8 cellular contexts compared by ENCODE assay signal in the genomic region with DNA sequence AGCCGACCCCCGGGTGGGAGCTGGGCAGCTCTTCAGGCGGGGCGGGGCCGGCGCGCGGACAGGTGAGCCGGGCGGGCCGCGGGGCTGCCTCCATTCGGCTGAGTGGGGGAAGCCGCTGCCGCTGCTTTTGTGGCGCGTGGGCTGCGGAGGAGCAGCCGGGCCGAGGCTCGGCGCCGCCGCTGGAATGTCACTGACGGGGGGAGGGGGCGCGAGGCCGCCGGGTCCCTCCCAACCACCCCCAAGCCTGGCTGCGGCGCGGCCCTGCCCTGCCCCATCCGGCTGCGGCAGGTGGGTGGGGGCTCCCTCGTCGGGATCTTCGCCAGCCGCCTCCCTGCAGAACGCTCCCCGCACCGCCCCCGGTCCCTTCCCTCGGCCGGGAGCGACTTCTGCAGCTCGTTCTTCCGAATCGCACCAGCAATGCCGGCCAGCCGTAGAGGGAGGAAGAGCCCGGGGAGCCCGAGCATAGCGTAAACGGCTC. TPM values are rescaled to one million over a fixed set of nuclear protein-coding genes. Genes with fewer than 3 reads are reported as not detected.
DNase-seq lines count a peak whose midpoint lies in the region; TF ChIP-seq lines count a peak whose summit lies in the region.

No MANE protein-coding gene starts in this region.

- WGBS in GM23248 (ENCODE audit: low coverage in 1 of 2, low lambda C conversion rate in 2 of 2, missing lambda C conversion rate in 2 of 2), 2 experiments = 2% methylated on average over 17 to 32 of the region's 54 CpGs
- 0% methylated on average over 9 to 34 of the region's 54 CpGs for WGBS in testis, 2 donors

- H3K79me2 ChIP-seq in GM23248 (ENCODE audit: insufficient read depth) = peaks cover 53% of the 10 kb centered on the region

- H3K4me3 ChIP-seq in GM23248 (peak overlapping the region; percentile 90), MG63 (peak overlapping the region; percentile 89), fibroblast of the aortic adventitia (ENCODE audit: low read depth, low read length) (peak overlapping the region; percentile 87), testis (peak overlapping the region; percentile 96 to 99)

- H3K4me3 Mint-ChIP-seq in nephron progenitor cell = no peak overlapping the region

- peaks cover 46% of the 10 kb centered on the region for H3K4me1 Mint-ChIP-seq in nephron progenitor cell

- peaks cover 25% of the 10 kb centered on the region; the same call in 1 of the 2 replicates for H4K20me1 ChIP-seq in GM23248 (ENCODE audit: insufficient read depth)

- H3K27me3 Mint-ChIP-seq in nephron progenitor cell (ENCODE audit: low read depth, poor library complexity) = no peaks in the 10 kb centered on the region

- no peaks in the 10 kb centered on the region for H3K9me2 ChIP-seq in GM23248 (ENCODE audit: insufficient read depth)

- TF ChIP-seq CTCF in fibroblast of the aortic adventitia (IDR thresholded peaks at IDR 0.05; ENCODE audit: insufficient read depth, low read length) (no peak), nephron progenitor cell (IDR thresholded peaks at IDR 0.05) (no peak), testis (IDR thresholded peaks at IDR 0.05) (no peak)

- intact Hi-C loops in testis (cut with DNase I; ENCODE audit: low total_unique reads) = no loop called here

- H3K9me3 ChIP-seq in GM23248 (ENCODE audit: low read depth) (no peaks in the 10 kb centered on the region), MG63 (no peaks in the 10 kb centered on the region), testis (no peaks in the 10 kb centered on the region)

- no peak overlapping the region for H3K27ac Mint-ChIP-seq in nephron progenitor cell

- no peaks in the 10 kb centered on the region for H3K9me3 Mint-ChIP-seq in nephron progenitor cell

- in situ Hi-C loops in GM23248 (cut with MboI) = no loop called here

- peaks cover 63% of the 10 kb centered on the region for H3K4me1 ChIP-seq in GM23248 (ENCODE audit: insufficient read depth)
- H3K4me1 ChIP-seq in testis = peaks cover 56% of the 10 kb centered on the region

- H3K36me3 Mint-ChIP-seq in nephron progenitor cell (ENCODE audit: low read depth) = peaks cover 5% of the 10 kb centered on the region

- peaks cover 79% of the 10 kb centered on the region for H3F3A ChIP-seq in GM23248 (ENCODE audit: insufficient read depth)

- peak overlapping the region; percentile 90 for H3K4me2 ChIP-seq in GM23248 (ENCODE audit: unreplicated experiment)

- TF ChIP-seq POLR2A in testis (IDR thresholded peaks at IDR 0.05) = no peak

- DNase-seq in NCI-H146 (lab: John Stamatoyannopoulos, UW) = peak; percentile 75
- no peak for DNase-seq in NCI-H146 treated with DMSO at 0.1 percent for 48 hours (lab: John Stamatoyannopoulos, UW; ENCODE audit: unreplicated experiment)
- DNase-seq in GM23248 = peak; percentile 72
- peak; percentile 60 for DNase-seq in MG63
- peak; percentile 56 to 64 for DNase-seq in activated CD4-positive, alpha-beta T cell treated with anti-CD3 and anti-CD28 coated beads, Interleukin-2, amount 50 U/mL, for 48 hours
- no peak for DNase-seq in fibroblast of the aortic adventitia (ENCODE audit: low read depth)
- peak; percentile 85 for DNase-seq in nephron progenitor cell
- DNase-seq in testis = peak; percentile 46

- peak overlapping the region; percentile 94 for H3K9ac ChIP-seq in GM23248

- no peaks in the 10 kb centered on the region for H3K36me3 ChIP-seq in GM23248 (ENCODE audit: low read depth)
- H3K36me3 ChIP-seq in MG63 = peaks cover 6% of the 10 kb centered on the region; the same call in 1 of the 2 replicates
- no peaks in the 10 kb centered on the region for H3K36me3 ChIP-seq in testis (ENCODE audit: low read depth, missing control alignments)

- H2AFZ ChIP-seq in GM23248 = no peak overlapping the region

- H3K27me3 ChIP-seq in GM23248 (replicated peaks; ENCODE audit: insufficient read depth) = no peaks in the 10 kb centered on the region
- H3K27me3 ChIP-seq in MG63 = no peaks in the 10 kb centered on the region
- no peaks in the 10 kb centered on the region for H3K27me3 ChIP-seq in testis

- H3K27ac ChIP-seq in GM23248 (peak overlapping the region; percentile 92), testis (peak overlapping the region; percentile 90 to 98)

RNA-seq across cellular contexts. Expression of a gene that starts 0.4 kb away (rescaled TPM):
- 275 and 287 TPM in 2 replicates for total RNA-seq in GM23248 (2014; rRNA removed; shearing (Covaris generic))
- polyA plus RNA-seq in GM23248 (2016; fragmentation: Nextera tagmentation; extraction: Ambion mirVana) (139 and 144 TPM in 2 replicates), testis (ENCODE audit: insufficient read depth, low read depth, low replicate concordance) (299 TPM)
- 82.6 and 111 TPM in 2 replicates for total RNA-seq in MG63 (2014; rRNA removed; shearing (Covaris generic); ENCODE audit: low replicate concordance)
- total RNA-seq in fibroblast of the aortic adventitia (ENCODE audit: low replicate concordance) (287 and 673 TPM in 2 replicates), testis (100 to 1,000 TPM; 653 to 665 TPM)

RNA-seq across cellular contexts. Expression of a gene that starts 48.3 kb away (rescaled TPM):
- total RNA-seq in GM23248 (2014; rRNA removed; shearing (Covaris generic)) = 27.1 and 31.5 TPM in 2 replicates
- 18.1 and 18.5 TPM in 2 replicates for polyA plus RNA-seq in GM23248 (2016; fragmentation: Nextera tagmentation; extraction: Ambion mirVana)
- 58.5 and 60.3 TPM in 2 replicates for total RNA-seq in MG63 (2014; rRNA removed; shearing (Covaris generic); ENCODE audit: low replicate concordance)
- total RNA-seq in fibroblast of the aortic adventitia (ENCODE audit: low replicate concordance) = 15.9 and 42.6 TPM in 2 replicates
- 10 to 100 TPM; 44.7 to 59.7 TPM for total RNA-seq in testis
- polyA plus RNA-seq in testis (ENCODE audit: insufficient read depth, low read depth, low replicate concordance) = 82.3 TPM

Comparison
In these comparisons a context has a peak if more than half of its experiments do, and no peak if none do; other contexts are left out.
1. DNase-seq: peak in NCI-H146 (single experiment), GM23248 (single experiment), MG63 (single experiment), activated CD4-positive, alpha-beta T cell treated with anti-CD3 and anti-CD28 coated beads, Interleukin-2, amount 50 U/mL, for 48 hours (2 of 2), nephron progenitor cell (single experiment) and testis (single experiment); none in NCI-H146 treated with DMSO at 0.1 percent for 48 hours (single experiment) and fibroblast of the aortic adventitia (single experiment).
2. Peak in every context shown above with its lines, with median percentiles within 50 percentile points of each other: H3K4me3 ChIP-seq.